In genomic region chr3:130894130-130894872, GRCh38 we compare ENCODE assay signal across 8 cellular contexts. TPM values are rescaled to one million over a fixed set of nuclear protein-coding genes. Genes with fewer than 3 reads are reported as not detected.
A peak's percentile ranks its signal among the peaks of the same experiment; 100 is the strongest.
DNase-seq lines count a peak whose midpoint lies in the region; ATAC-seq lines count a peak whose summit lies in the region.

No MANE protein-coding gene starts in this region.

- H3K27ac Mint-ChIP-seq in CD4-positive, alpha-beta memory T cell = peak overlapping the region; percentile 59 to 99 (median 88)

- POLR2A ChIA-PET in CD4-positive, alpha-beta memory T cell (lab: Charles Lee; ENCODE audit: partially characterized antibody) = interaction anchor here (0.6 to 3.0 kb wide), 15 partner anchors 14 to 1579 kb away, joined by 3 to 40 read pairs (median 4); partner anchors contain the start of genes ASTE1, DNAJC13, NEK11 and PIK3R4

- peaks cover 0 to 1% (median 0%) of the 10 kb centered on the region in 8 donors for H3K9me3 Mint-ChIP-seq in CD4-positive, alpha-beta memory T cell

- H3K36me3 Mint-ChIP-seq in CD4-positive, alpha-beta memory T cell = peaks cover 0 to 10% of the 10 kb centered on the region in 2 donors

- intact Hi-C loops in CD4-positive, alpha-beta memory T cell (cut with micrococcal nuclease) = loop anchor here (5.0 kb wide), 4 partner anchors 488 to 1828 kb away; partner anchors contain the start of genes DNAJC13, IFT122, NPHP3 and NUDT16

- no peaks in the 10 kb centered on the region for H3K36me3 ChIP-seq in CD4-positive, alpha-beta memory T cell (ENCODE audit: insufficient read depth, low read length)

- H3K4me3 ChIP-seq in CD4-positive, alpha-beta memory T cell (ENCODE audit: low read length in 2 of 2) = peak overlapping the region; percentile 79 to 99

- H3K4me3 Mint-ChIP-seq in CD4-positive, alpha-beta memory T cell = peak overlapping the region; percentile 93 to 99 (median 97)

- no peaks in the 10 kb centered on the region for H3K27me3 Mint-ChIP-seq in CD4-positive, alpha-beta memory T cell

- H3K27ac ChIP-seq in CD4-positive, alpha-beta memory T cell (ENCODE audit: low read depth, low read length) = peak overlapping the region; percentile 99

- peaks cover 27 to 62% (median 34%) of the 10 kb centered on the region in 4 donors for H3K4me1 Mint-ChIP-seq in CD4-positive, alpha-beta memory T cell

- H3K9me3 ChIP-seq in CD4-positive, alpha-beta memory T cell (ENCODE audit: control insufficient read depth in 1 of 2, low read length in 2 of 2) = no peaks in the 10 kb centered on the region

- DNase-seq in CD4-positive, alpha-beta memory T cell = peak in 4 of 5 donors; percentile 48 to 72 (median 51)
- DNase-seq in HT1080 (ENCODE audit: low read depth) = peak; percentile 25
- DNase-seq in UCSD-AML1 (lab: John Stamatoyannopoulos, UW; ENCODE audit: unreplicated experiment) = peak; percentile 67
- peak; percentile 44 for DNase-seq in cerebellum (ENCODE audit: low spot score)
- DNase-seq in left kidney (ENCODE audit: low read depth, low spot score) = peak; percentile 75
- DNase-seq in stimulated activated CD4-positive, alpha-beta T cell treated with anti-CD3 and anti-CD28 coated beads, Interleukin-2, amount 100 ng/mL, for 24 hours = peak; percentile 37 to 43
- DNase-seq in NCI-H2107 treated with DMSO at 0.1 percent for 48 hours (lab: John Stamatoyannopoulos, UW; ENCODE audit: unreplicated experiment) = no peak

- CTCF ChIA-PET in CD4-positive, alpha-beta memory T cell (lab: Charles Lee; ENCODE audit: partially characterized antibody) = interaction anchor here (0.7 to 5.6 kb wide), 17 partner anchors 11 to 487 kb away, joined by 3 to 65 read pairs (median 4); partner anchors contain the start of genes ASTE1, NEK11, NUDT16 and PIK3R4

- peaks cover 41% of the 10 kb centered on the region for H3K4me1 ChIP-seq in CD4-positive, alpha-beta memory T cell (ENCODE audit: insufficient read depth, low read length)

- peak; percentile 17 for ATAC-seq in GM19452 (IDR thresholded peaks at IDR 0.05; ENCODE audit: unreplicated experiment)

- H3K27me3 ChIP-seq in CD4-positive, alpha-beta memory T cell (ENCODE audit: insufficient read depth, low read length) = no peaks in the 10 kb centered on the region

RNA-seq across cellular contexts. Expression of gene ATP2C1, which starts 0.4 kb away (rescaled TPM):
- total RNA-seq in CD4-positive, alpha-beta memory T cell = 10 to 100 TPM; 56.3 to 57.3 TPM
- 10 to 100 TPM; 12.0 to 12.7 TPM for polyA plus RNA-seq in CD4-positive, alpha-beta memory T cell
- total RNA-seq in HT1080 (2014; rRNA removed; shearing (Covaris generic)) = 56.9 and 84.4 TPM in 2 replicates
- 84.1 and 99.0 TPM in 2 replicates for polyA plus RNA-seq in HT1080 (2015; cell fraction: cytosol; rRNA removed)
- 152 and 203 TPM in 2 replicates for polyA plus RNA-seq in HT1080 (2015; cell fraction: nucleus; rRNA removed)
- 147 TPM for total RNA-seq in cerebellum
